ENCODE assay signal across 35 cellular contexts in the genomic region with DNA sequence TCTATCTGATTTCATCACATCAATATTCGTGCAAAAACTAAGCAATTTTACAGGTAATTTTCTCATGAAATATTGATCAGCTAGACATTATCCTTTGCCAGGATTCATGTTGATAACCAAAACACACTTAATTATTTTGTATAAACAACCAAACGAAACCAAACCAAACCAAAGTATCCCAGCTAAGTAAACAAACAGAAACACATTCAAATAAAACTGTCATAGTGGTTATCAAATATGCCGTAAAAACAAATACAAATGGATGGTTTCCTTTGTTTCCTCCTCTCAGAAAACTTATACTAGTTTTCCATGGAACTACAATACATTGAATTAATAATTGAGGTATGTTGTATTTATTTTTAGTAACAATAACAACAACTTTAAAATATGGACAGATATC.
"Had no signal": no experiment of that assay in that cellular context is flagged by ENCODE, and none has a peak within 500 bp of the region (broad histone marks: within the 10 kb centered on the region; RNA-seq: fewer than 3 reads in every experiment).

No MANE protein-coding gene starts in this region.

- H3K4me2 ChIP-seq: PC-9 had no signal

- H3K27ac ChIP-seq: brain microvascular endothelial cell, colonic mucosa, PC-9, VCaP had no signal

- H2AFZ ChIP-seq: PC-9 had no signal

- H3K4me3 ChIP-seq: colonic mucosa, K562, MG63, PC-9 had no signal

- H3K4me1 ChIP-seq: colonic mucosa had no signal

- H3K36me3 ChIP-seq: brain microvascular endothelial cell, colonic mucosa, MG63 had no signal

- FAIRE-seq: K562 had no signal

- H3K27me3 ChIP-seq: brain microvascular endothelial cell, colonic mucosa, MG63 had no signal

- DNase-seq: activated B cell treated with CpG ODN at 0.5 μM for 24 hours; activated CD4-positive, alpha-beta memory T cell treated with anti-CD3 and anti-CD28 coated beads for 36 hours; activated CD4-positive, alpha-beta T cell treated with anti-CD3 and anti-CD28 coated beads for 4 hours; activated CD4-positive, alpha-beta T cell treated with anti-CD3 and anti-CD28 coated beads, Interleukin-2, amount 50 U/mL, for 1 hour; activated CD4-positive, CD25-positive, alpha-beta regulatory T cell treated with anti-CD3 and anti-CD28 coated beads, Interleukin-2, amount 50 U/mL, for 72 hours; activated CD8-positive, alpha-beta memory T cell treated with anti-CD3 and anti-CD28 coated beads, Interleukin-2, amount 50 U/mL, for 4 hours; activated gamma-delta T cell treated with Interleukin-2 at 50 U/mL for 16 hours; activated naive CD4-positive, alpha-beta T cell treated with anti-CD3 and anti-CD28 coated beads, Interleukin-2, amount 10 ng/mL, durations not matched to agents 7 days and 5 days; activated naive CD8-positive, alpha-beta T cell treated with anti-CD3 and anti-CD28 coated beads for 36 hours; activated T-cell treated with anti-CD3 and anti-CD28 coated beads for 4 hours; activated T-cell treated with anti-CD3 and anti-CD28 coated beads, Interleukin-2, amount 50 U/mL, for 4 hours; amniotic stem cell; aorta; brain microvascular endothelial cell; central memory CD4-positive, alpha-beta T cell; colonic mucosa; MG63; MV-4-11; NCI-H1092; NCI-H1417 treated with DMSO at 0.1 percent for 48 hours; NCI-H187 treated with DMSO at 0.1 percent for 48 hours; NCI-H2081; NCI-H226; NCI-H446 treated with DMSO at 0.1 percent for 48 hours; NCI-H524 treated with DMSO at 0.1 percent for 48 hours; NCI-H774; NK-92 treated with Interleukin-12 subunit alpha and Interleukin-12 subunit beta, amount 100 ng/mL, for 24 hours; PC-9; Right ventricle myocardium superior; SW 1271; T-helper 1 cell; T-helper 2 cell; T-helper 9 cell had no signal

- H3K9me3 ChIP-seq: colonic mucosa, MG63 had no signal
